ENCODE assay signal across 9 cellular contexts in genomic region chr1:30743584-30744059, GRCh38. TPM values are rescaled to one million over a fixed set of nuclear protein-coding genes. Genes with fewer than 3 reads are reported as not detected.
A peak's percentile ranks its signal among the peaks of the same experiment; 100 is the strongest.
DNase-seq lines count a peak whose midpoint lies in the region; ATAC-seq and TF ChIP-seq lines count a peak whose summit lies in the region.
"Had no signal": no experiment of that assay in that cellular context is flagged by ENCODE, and none has a peak within 500 bp of the region (broad histone marks: within the 10 kb centered on the region; RNA-seq: fewer than 3 reads in every experiment).

No MANE protein-coding gene starts in this region.

- no peak overlapping the region for H3K27ac Mint-ChIP-seq in HFFc6

- no peaks in the 10 kb centered on the region for H3K9me3 ChIP-seq in vagina
- H3K9me3 ChIP-seq: SJSA1 had no signal

- peak overlapping the region; percentile 9 for H3K27ac ChIP-seq in vagina
- H3K27ac ChIP-seq: SJSA1 had no signal

- DNase-seq in NCI-H1417 (lab: John Stamatoyannopoulos, UW) (peak in 2 of 3 experiments; percentile 7 to 56), NCI-H1417 treated with DMSO at 0.1 percent for 48 hours (lab: John Stamatoyannopoulos, UW) (no peak), HPDE6-E6E7 (ENCODE audit: extremely low spot score) (peak; percentile 33), vagina (ENCODE audit: extremely low spot score in 2 of 2) (no peak), HFFc6 (no peak)
- peak; percentile 57 for DNase-seq in activated CD4-positive, CD25-positive, alpha-beta regulatory T cell treated with anti-CD3 and anti-CD28 coated beads, Interleukin-2, amount 50 U/mL, for 16 hours (ENCODE audit: low read depth, low spot score)

- TF ChIP-seq POLR2A in vagina (IDR thresholded peaks at IDR 0.05): no peak

- no peak overlapping the region for H3K4me3 ChIP-seq in vagina
- H3K4me3 ChIP-seq: SJSA1 had no signal

- H3K4me3 Mint-ChIP-seq in HFFc6: no peak overlapping the region

- no peaks in the 10 kb centered on the region for H3K27me3 ChIP-seq in vagina
- H3K27me3 ChIP-seq: SJSA1 had no signal

- no peak for TF ChIP-seq CTCF in vagina (IDR thresholded peaks at IDR 0.05)
- TF ChIP-seq CTCF in HFFc6 (IDR thresholded peaks at IDR 0.05): no peak

- ATAC-seq in esophagus mucosa: peak; percentile 42
- ATAC-seq in HG02870 (IDR thresholded peaks at IDR 0.05; ENCODE audit: unreplicated experiment): no peak

- H3K27me3 Mint-ChIP-seq in HFFc6 (ENCODE audit: insufficient read depth): peaks cover 18% of the 10 kb centered on the region

- peaks cover 12% of the 10 kb centered on the region for H3K4me1 Mint-ChIP-seq in HFFc6 (ENCODE audit: low read depth)

- no peaks in the 10 kb centered on the region for H3K36me3 ChIP-seq in vagina
- H3K36me3 ChIP-seq: SJSA1 had no signal

- intact Hi-C loops in vagina (cut with DNase I): no loop called here

- H3K4me1 ChIP-seq in vagina: peaks cover 27% of the 10 kb centered on the region

- H3K36me3 Mint-ChIP-seq in HFFc6 (ENCODE audit: low read depth): no peaks in the 10 kb centered on the region

- H3K9me3 Mint-ChIP-seq in HFFc6: no peaks in the 10 kb centered on the region; the same call in 1 of the 2 replicates

RNA-seq across cellular contexts. Expression of gene LAPTM5, which starts 14.0 kb away (rescaled TPM):
- total RNA-seq in esophagus mucosa (9.1 TPM), vagina (39.8 TPM)
- total RNA-seq in HFFc6 (2021; fragmentation: NEBNext Ultra II Directional; extraction: Animal tissue kit (Norgen Biotek cat#: 25700)): under 1 TPM; 0.38 to 0.81 (median 0.63) TPM
- total RNA-seq: SJSA1 had no signal

RNA-seq across cellular contexts. Expression of gene MATN1, which starts 20.2 kb away (rescaled TPM):
- total RNA-seq in esophagus mucosa: not detected
- 0.49 TPM for total RNA-seq in vagina
- under 1 TPM in 1 of 6 experiments, not detected in 5; 0.06 TPM for total RNA-seq in HFFc6 (2021; fragmentation: NEBNext Ultra II Directional; extraction: Animal tissue kit (Norgen Biotek cat#: 25700))

Comparison
In these comparisons a context has a peak if more than half of its experiments do, and no peak if none do; other contexts are left out.
1. DNase-seq: peak in NCI-H1417 (2 of 3), HPDE6-E6E7 (single experiment) and activated CD4-positive, CD25-positive, alpha-beta regulatory T cell treated with anti-CD3 and anti-CD28 coated beads, Interleukin-2, amount 50 U/mL, for 16 hours (single experiment); none in NCI-H1417 treated with DMSO at 0.1 percent for 48 hours (single experiment), vagina (0 of 2) and HFFc6 (single experiment).